In the genomic region with DNA sequence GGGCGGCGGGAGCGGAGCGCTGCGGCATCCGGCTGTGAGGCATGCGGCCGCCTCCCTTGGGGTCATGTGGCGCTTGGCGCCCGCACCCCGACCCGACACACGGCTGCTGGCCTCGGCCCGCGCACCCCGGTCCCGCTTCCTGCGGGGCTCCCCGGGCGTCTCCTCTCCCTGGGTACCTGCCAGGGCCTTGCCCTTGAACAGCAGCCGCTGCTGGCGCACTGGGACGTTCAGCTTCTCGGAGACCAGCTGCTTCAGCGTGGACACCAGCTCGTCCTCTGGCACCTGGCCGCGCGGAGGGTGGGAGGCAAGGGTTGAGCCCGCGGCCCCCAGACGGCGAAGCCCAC, we compare ENCODE assay signal across 8 cellular contexts. TPM values are rescaled to one million over a fixed set of nuclear protein-coding genes. Genes with fewer than 3 reads are reported as not detected.
A peak's percentile ranks its signal among the peaks of the same experiment; 100 is the strongest.
DNase-seq lines count a peak whose midpoint lies in the region; ATAC-seq and TF ChIP-seq lines count a peak whose summit lies in the region.

No MANE protein-coding gene starts in this region.

- H3K36me3 ChIP-seq in DND-41 (ENCODE audit: insufficient read depth, low read length) (peaks cover 21% of the 10 kb centered on the region), body of pancreas (replicated peaks in 1 of 2; ENCODE audit: insufficient read depth in 1 of 2, low read depth in 2 of 2) (no peaks in the 10 kb centered on the region)

- H3K4me3 Mint-ChIP-seq in stimulated activated naive CD8-positive, alpha-beta T cell treated with anti-CD3 and anti-CD28 coated beads, Interleukin-15, Interleukin-2, amounts not matched to agents 100 ng/mL and 50 ng/mL, for 24 hours = peak overlapping the region; percentile 71

- peak overlapping the region; percentile 73 for H3K9ac ChIP-seq in DND-41 (ENCODE audit: low read depth, low read length)

- H4K20me1 ChIP-seq in DND-41 (ENCODE audit: insufficient read depth, low read length) = peaks cover 17% of the 10 kb centered on the region

- H3K4me1 Mint-ChIP-seq in stimulated activated naive CD8-positive, alpha-beta T cell treated with anti-CD3 and anti-CD28 coated beads, Interleukin-15, Interleukin-2, amounts not matched to agents 100 ng/mL and 50 ng/mL, for 24 hours (ENCODE audit: low read depth) = peaks cover 39% of the 10 kb centered on the region

- TF ChIP-seq CTCF in DND-41 (IDR thresholded peaks at IDR 0.05; ENCODE audit: borderline replicate concordance, extremely low read depth, low read length, poor library complexity, severe bottlenecking) (no peak), body of pancreas (IDR thresholded peaks at IDR 0.05) (no peak)

- H3K4me1 ChIP-seq in DND-41 (ENCODE audit: insufficient read depth, low read length) = peaks cover 50% of the 10 kb centered on the region
- peaks cover 50% of the 10 kb centered on the region for H3K4me1 ChIP-seq in body of pancreas

- H3K4me2 ChIP-seq in DND-41 (ENCODE audit: insufficient read depth, low read length) = peak overlapping the region; percentile 89

- TF ChIP-seq POLR2A in body of pancreas (IDR thresholded peaks at IDR 0.05) = peak in 2 of 3 donors; percentile 11 to 18

- H3K27ac Mint-ChIP-seq in stimulated activated naive CD8-positive, alpha-beta T cell treated with anti-CD3 and anti-CD28 coated beads, Interleukin-15, Interleukin-2, amounts not matched to agents 100 ng/mL and 50 ng/mL, for 24 hours = no peak overlapping the region

- peak; percentile 17 for ATAC-seq in DND-41 (ENCODE audit: insufficient read depth, low read depth)
- peak; percentile 4 for ATAC-seq in body of pancreas
- ATAC-seq in left colon = peak; percentile 12
- ATAC-seq in HG02981 (IDR thresholded peaks at IDR 0.05; ENCODE audit: unreplicated experiment) = no peak
- no peak for ATAC-seq in HG03039 (IDR thresholded peaks at IDR 0.05; ENCODE audit: unreplicated experiment)
- ATAC-seq in GM18498 (IDR thresholded peaks at IDR 0.05; ENCODE audit: unreplicated experiment) = no peak

- peak overlapping the region; percentile 43 for H2AFZ ChIP-seq in DND-41 (ENCODE audit: low read depth, low read length)

- H3K9me3 ChIP-seq in DND-41 (ENCODE audit: insufficient read depth, low read length, severe bottlenecking) (no peaks in the 10 kb centered on the region), body of pancreas (no peaks in the 10 kb centered on the region)

- H3K9me3 Mint-ChIP-seq in stimulated activated naive CD8-positive, alpha-beta T cell treated with anti-CD3 and anti-CD28 coated beads, Interleukin-15, Interleukin-2, amounts not matched to agents 100 ng/mL and 50 ng/mL, for 24 hours = no peaks in the 10 kb centered on the region

- peak overlapping the region; percentile 78 for H3K27ac ChIP-seq in DND-41 (ENCODE audit: low read length)
- peak overlapping the region; percentile 80 to 89 (median 84) for H3K27ac ChIP-seq in body of pancreas

- no peaks in the 10 kb centered on the region for H3K27me3 Mint-ChIP-seq in stimulated activated naive CD8-positive, alpha-beta T cell treated with anti-CD3 and anti-CD28 coated beads, Interleukin-15, Interleukin-2, amounts not matched to agents 100 ng/mL and 50 ng/mL, for 24 hours

- DNase-seq in DND-41 (peak; percentile 40), NCI-H69 (lab: John Stamatoyannopoulos, UW) (peak; percentile 29), body of pancreas (peak; percentile 56 to 70 (median 64)), left colon (peak in 1 of 2 donors; percentile 44)

- intact Hi-C loops in body of pancreas (cut with DNase I) (no loop called here), left colon (cut with DNase I, micrococcal nuclease) (no loop called here)

- H3K27me3 ChIP-seq in DND-41 (ENCODE audit: insufficient read depth, low read length, poor library complexity) (no peaks in the 10 kb centered on the region), body of pancreas (no peaks in the 10 kb centered on the region)

- peaks cover 14% of the 10 kb centered on the region for H3K36me3 Mint-ChIP-seq in stimulated activated naive CD8-positive, alpha-beta T cell treated with anti-CD3 and anti-CD28 coated beads, Interleukin-15, Interleukin-2, amounts not matched to agents 100 ng/mL and 50 ng/mL, for 24 hours (ENCODE audit: low read depth)

- peaks cover 30% of the 10 kb centered on the region for H3K79me2 ChIP-seq in DND-41 (ENCODE audit: insufficient read depth, low read length)

- peak overlapping the region; percentile 26 to 59 for H3K4me3 ChIP-seq in DND-41 (ENCODE audit: low read depth in 1 of 2, low read length in 2 of 2)
- peak overlapping the region; percentile 7 to 32 for H3K4me3 ChIP-seq in body of pancreas

- 1% methylated on average over 12 of the region's 35 CpGs; no CpG with 5 or more reads in 1 of the 2 donors for WGBS in body of pancreas, 2 donors

RNA-seq across cellular contexts. Expression of gene UBL4A, which starts 0.4 kb away (rescaled TPM):
- total RNA-seq in body of pancreas (10 to 100 TPM; 24.9 to 34.9 TPM), left colon (10 to 100 TPM; 30.5 to 34.5 TPM)

RNA-seq across cellular contexts. Expression of gene SLC10A3, which starts 4.4 kb away (rescaled TPM):
- total RNA-seq in body of pancreas (10 to 100 TPM; 18.9 to 24.7 TPM), left colon (10 to 100 TPM; 23.8 to 30.0 TPM)

RNA-seq across cellular contexts. Expression of gene LAGE3, which starts 6.9 kb away (rescaled TPM):
- 10 to 100 TPM; 20.2 to 27.4 TPM for total RNA-seq in body of pancreas
- total RNA-seq in left colon = 10 to 100 TPM in 1 of 2 donors, 1 to 10 TPM in 1; 9.8 to 11.5 TPM

RNA-seq across cellular contexts. Expression of gene PLXNA3, which starts 27.9 kb away (rescaled TPM):
- total RNA-seq in body of pancreas (10 to 100 TPM in 1 of 2 donors, 1 to 10 TPM in 1; 7.3 to 19.1 TPM), left colon (10 to 100 TPM; 48.9 to 68.2 TPM)

RNA-seq across cellular contexts. Expression of gene FAM3A, which starts 30.0 kb away (rescaled TPM):
- 10 to 100 TPM; 32.3 to 48.3 TPM for total RNA-seq in body of pancreas
- total RNA-seq in left colon = 10 to 100 TPM; 64.3 to 75.0 TPM

Comparison
In these comparisons a context has a peak if more than half of its experiments do, and no peak if none do; other contexts are left out.
1. ATAC-seq: peak in DND-41 (single experiment), body of pancreas (single experiment) and left colon (single experiment); none in HG02981 (single experiment), HG03039 (single experiment) and GM18498 (single experiment).